8 cellular contexts compared by ENCODE assay signal in the genomic region with DNA sequence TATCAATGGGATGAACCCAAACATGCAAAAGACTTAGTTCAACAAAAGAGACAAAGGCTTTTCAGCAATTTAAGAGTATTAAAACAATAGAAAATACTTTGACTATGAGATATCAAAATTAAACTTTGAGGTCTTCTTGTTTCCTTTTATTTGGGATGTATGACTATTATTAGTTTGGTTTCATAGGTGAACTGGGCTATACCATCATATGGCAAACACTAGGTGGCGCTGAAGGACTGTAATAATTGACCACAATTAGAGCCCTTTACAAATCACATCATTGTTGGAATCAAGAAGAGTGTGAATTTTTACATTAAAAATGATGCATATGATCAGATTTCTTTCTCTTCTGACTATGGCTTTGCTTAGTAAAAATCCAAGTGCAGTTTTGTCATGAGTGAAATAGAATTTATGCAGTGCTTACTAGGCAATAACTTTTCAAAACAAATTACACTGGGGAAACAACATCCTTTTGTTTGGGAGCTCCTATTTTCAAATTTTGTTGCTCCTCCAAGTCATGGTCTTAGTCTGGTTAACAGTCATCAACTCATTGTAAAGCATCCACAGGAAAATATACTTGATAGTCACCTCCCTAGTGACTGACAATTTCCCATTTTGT. TPM values are rescaled to one million over a fixed set of nuclear protein-coding genes. Genes with fewer than 3 reads are reported as not detected.
DNase-seq lines count a peak whose midpoint lies in the region; ATAC-seq and TF ChIP-seq lines count a peak whose summit lies in the region.

No MANE protein-coding gene starts in this region.

- H3K27me3 ChIP-seq in WERI-Rb-1 (ENCODE audit: insufficient read depth, low read depth, severe bottlenecking) = no peaks in the 10 kb centered on the region

- no peaks in the 10 kb centered on the region for H3K9me3 ChIP-seq in WERI-Rb-1 (ENCODE audit: severe bottlenecking)

- no peaks in the 10 kb centered on the region for H3K36me3 ChIP-seq in WERI-Rb-1

- no peak overlapping the region for H3K27ac Mint-ChIP-seq in progenitor cell of endocrine pancreas

- no peaks in the 10 kb centered on the region for H3K27me3 Mint-ChIP-seq in progenitor cell of endocrine pancreas

- no peak overlapping the region for H3K4me3 Mint-ChIP-seq in progenitor cell of endocrine pancreas (ENCODE audit: low read depth)

- DNase-seq in CD1c-positive myeloid dendritic cell (ENCODE audit: extremely low spot score) = peak; percentile 61
- no peak for DNase-seq in GM13977 (ENCODE audit: low spot score)
- DNase-seq in NCI-H2107 treated with DMSO at 0.1 percent for 48 hours (lab: John Stamatoyannopoulos, UW; ENCODE audit: unreplicated experiment) = peak; percentile 68
- peak; percentile 64 for DNase-seq in WERI-Rb-1
- DNase-seq in fibroblast of the aortic adventitia (ENCODE audit: low read depth) = peak; percentile 60
- DNase-seq in progenitor cell of endocrine pancreas (ENCODE audit: low spot score, unreplicated experiment) = no peak
- no peak for DNase-seq in HuH-7.5 (ENCODE audit: low spot score)

- ATAC-seq in HG02943 (IDR thresholded peaks at IDR 0.05; ENCODE audit: low read depth, unreplicated experiment) = peak; percentile 63

- no peaks in the 10 kb centered on the region for H3K4me1 Mint-ChIP-seq in progenitor cell of endocrine pancreas (ENCODE audit: low read depth)

- H3K36me3 Mint-ChIP-seq in progenitor cell of endocrine pancreas (ENCODE audit: insufficient read depth) = no peaks in the 10 kb centered on the region

- H3K9me3 Mint-ChIP-seq in progenitor cell of endocrine pancreas (ENCODE audit: low read depth) = no peaks in the 10 kb centered on the region

- in situ Hi-C loops in GM13977 (cut with MboI; ENCODE audit: low pct_unique_long_range_greater_than_20kb, low sequenced_read_pairs, unreplicated experiment) = no loop called here

- TF ChIP-seq CTCF in GM13977 (IDR thresholded peaks at IDR 0.05; ENCODE audit: extremely low read depth, insufficient read depth, missing control alignments) (peak; percentile 69), WERI-Rb-1 (IDR thresholded peaks at IDR 0.05; ENCODE audit: low read depth, low read length) (peak; percentile 47), fibroblast of the aortic adventitia (IDR thresholded peaks at IDR 0.05; ENCODE audit: insufficient read depth, low read length) (peak; percentile 56), progenitor cell of endocrine pancreas (IDR thresholded peaks at IDR 0.05; ENCODE audit: unreplicated experiment) (peak; percentile 85)

- H3K4me3 ChIP-seq in WERI-Rb-1 (ENCODE audit: low read depth, low read length) = no peak overlapping the region
- H3K4me3 ChIP-seq in fibroblast of the aortic adventitia (ENCODE audit: low read depth, low read length) = no peak overlapping the region

- H3K27ac ChIP-seq in WERI-Rb-1 = no peak overlapping the region

RNA-seq across cellular contexts. Expression of gene NXPH1, which starts 14.7 kb away (rescaled TPM):
- total RNA-seq in fibroblast of the aortic adventitia (ENCODE audit: low replicate concordance) (not detected in 2 replicates), progenitor cell of endocrine pancreas (not detected in 2 replicates)

Comparison
In these comparisons a context has a peak if more than half of its experiments do, and no peak if none do; other contexts are left out.
1. DNase-seq: peak in CD1c-positive myeloid dendritic cell (single experiment), NCI-H2107 treated with DMSO at 0.1 percent for 48 hours (single experiment), WERI-Rb-1 (single experiment) and fibroblast of the aortic adventitia (single experiment); none in GM13977 (single experiment), progenitor cell of endocrine pancreas (single experiment) and HuH-7.5 (single experiment).
2. Peak in every context shown above with its lines, with median percentiles within 50 percentile points of each other: CTCF ChIP-seq.